Comparison of ENCODE assay signal across 17 cellular contexts in genomic region chr22:45597460-45598192, GRCh38.
DNase-seq lines count a peak whose midpoint lies in the region; ATAC-seq, FAIRE-seq and TF ChIP-seq lines count a peak whose summit lies in the region.
"Had no signal": no experiment of that assay in that cellular context is flagged by ENCODE, and none has a peak within 500 bp of the region (broad histone marks: within the 10 kb centered on the region; RNA-seq: fewer than 3 reads in every experiment).

No MANE protein-coding gene starts in this region.

- H3K4me1 ChIP-seq in small intestine (ENCODE audit: control insufficient read depth in 2 of 2, insufficient read depth in 1 of 2, low read depth in 1 of 2, low read length in 1 of 2), result peaks cover 0 to 2% of the 10 kb centered on the region in 2 donors

- H3K27me3 Mint-ChIP-seq in HFFc6 (ENCODE audit: insufficient read depth), result peaks cover 7% of the 10 kb centered on the region

- no peak for ATAC-seq in omental fat pad (ENCODE audit: low FRiP score)
- ATAC-seq: effector memory CD8-positive, alpha-beta T cell; HCT116; natural killer cell had no signal

- H3K4me3 ChIP-seq in small intestine (ENCODE audit: low read depth in 1 of 2, low read length in 2 of 2), result no peak overlapping the region
- H3K4me3 ChIP-seq: skin epidermis had no signal

- CTCF ChIA-PET in HEK293T (lab: Yijun Ruan, JAX), result interaction anchor here (0.6 kb wide), 1 partner anchor 58 kb away, joined by 10 read pairs; no protein-coding TSS in a partner anchor

- H3K9me3 ChIP-seq in small intestine (ENCODE audit: control insufficient read depth, low read depth), result no peaks in the 10 kb centered on the region

- peaks cover 30% of the 10 kb centered on the region for H3K36me3 Mint-ChIP-seq in HFFc6 (ENCODE audit: low read depth)
- H3K36me3 Mint-ChIP-seq: IgD-negative memory B cell, natural killer cell had no signal

- H3K36me3 ChIP-seq in small intestine (ENCODE audit: control insufficient read depth in 2 of 2, insufficient read depth in 2 of 2, low read length in 2 of 2), result no peaks in the 10 kb centered on the region
- H3K36me3 ChIP-seq: brain microvascular endothelial cell had no signal

- TF ChIP-seq CTCF in omental fat pad (IDR thresholded peaks at IDR 0.05) (no peak), HFFc6 (IDR thresholded peaks at IDR 0.05) (no peak)

- WGBS in small intestine, 3 donors, result 20 to 64% (median 37%) methylated on average over 20 of the region's 20 CpGs

- FAIRE-seq in small intestine (lab: Jason Lieb, UNC), result no peak

- peak; percentile 88 for DNase-seq in HuH-7 (ENCODE audit: low spot score)
- peak; percentile 17 for DNase-seq in NCI-H510A (lab: John Stamatoyannopoulos, UW)
- peak; percentile 21 for DNase-seq in kidney tubule cell (ENCODE audit: low spot score)
- peak; percentile 51 for DNase-seq in small intestine
- DNase-seq in HEK293T (ENCODE audit: extremely low spot score), result no peak
- no peak for DNase-seq in omental fat pad (ENCODE audit: low spot score)
- DNase-seq in HFFc6, result no peak
- DNase-seq: activated effector memory CD4-positive, alpha-beta T cell treated with anti-CD3 and anti-CD28 coated beads, Interleukin-2, amount 50 U/mL, for 16 hours; brain microvascular endothelial cell; effector memory CD8-positive, alpha-beta T cell; islet precursor cell; natural killer cell; NCI-H2029 treated with DMSO at 0.1 percent for 48 hours; substantia nigra had no signal

- H3K27me3 ChIP-seq in small intestine (ENCODE audit: control insufficient read depth in 2 of 2, insufficient read depth in 2 of 2, low read length in 2 of 2), result no peaks in the 10 kb centered on the region
- H3K27me3 ChIP-seq: brain microvascular endothelial cell had no signal

- no peak overlapping the region for H3K4me3 Mint-ChIP-seq in HFFc6
- H3K4me3 Mint-ChIP-seq: effector memory CD8-positive, alpha-beta T cell; IgD-negative memory B cell; natural killer cell had no signal

- no peak overlapping the region for H3K27ac ChIP-seq in small intestine (ENCODE audit: low read depth in 1 of 2, low read length in 1 of 2)
- H3K27ac ChIP-seq: brain microvascular endothelial cell, skin epidermis had no signal

- peaks cover 6% of the 10 kb centered on the region; the same call in 1 of the 2 replicates for H3K4me1 Mint-ChIP-seq in HFFc6 (ENCODE audit: low read depth)

- POLR2A ChIA-PET in HEK293T (lab: Yijun Ruan, JAX), result no interaction called here

- H3K9me3 Mint-ChIP-seq in HFFc6, result peaks cover 3% of the 10 kb centered on the region; the same call in 1 of the 2 replicates
- H3K9me3 Mint-ChIP-seq: natural killer cell had no signal

- H3K27ac Mint-ChIP-seq in HFFc6, result no peak overlapping the region
- H3K27ac Mint-ChIP-seq: effector memory CD8-positive, alpha-beta T cell; IgD-negative memory B cell; natural killer cell had no signal

TF ChIP-seq in HEK293T, 16 proteins besides CTCF, POLR2A, EP300 and RAD21:
- TF ChIP-seq BHLHE40 (IDR thresholded peaks at IDR 0.05; ENCODE audit: borderline replicate concordance), result no peak
- no peak for TF ChIP-seq FOXM1 (IDR thresholded peaks at IDR 0.05; ENCODE audit: borderline replicate concordance)
- TF ChIP-seq CTBP1 (IDR thresholded peaks at IDR 0.05; ENCODE audit: borderline replicate concordance), result no peak
- TF ChIP-seq ZNF384 (IDR thresholded peaks at IDR 0.05), result no peak
- TF ChIP-seq FOXA1 (IDR thresholded peaks at IDR 0.05), result no peak
- no peak for TF ChIP-seq ELF4 (IDR thresholded peaks at IDR 0.05)
- TF ChIP-seq LEF1 (IDR thresholded peaks at IDR 0.05; ENCODE audit: borderline replicate concordance), result no peak
- TF ChIP-seq SUZ12 (IDR thresholded peaks at IDR 0.05), result no peak
- no peak for TF ChIP-seq TARDBP (IDR thresholded peaks at IDR 0.05)
- TF ChIP-seq HDGF (IDR thresholded peaks at IDR 0.05; ENCODE audit: borderline replicate concordance), result no peak
- no peak for TF ChIP-seq SP1 (IDR thresholded peaks at IDR 0.05)

Comparison
In these comparisons a context has a peak if more than half of its experiments do, and no peak if none do; other contexts are left out.
1. DNase-seq: peak in HuH-7 (single experiment), NCI-H510A (single experiment), kidney tubule cell (single experiment) and small intestine (single experiment); none in HEK293T (single experiment), omental fat pad (single experiment) and HFFc6 (single experiment).